ENCODE assay signal across 9 cellular contexts in genomic region chr7:35695987-35696386, GRCh38. TPM values are rescaled to one million over a fixed set of nuclear protein-coding genes. Genes with fewer than 3 reads are reported as not detected.
A peak's percentile ranks its signal among the peaks of the same experiment; 100 is the strongest.
DNase-seq lines count a peak whose midpoint lies in the region; ATAC-seq and TF ChIP-seq lines count a peak whose summit lies in the region.
"Had no signal": no experiment of that assay in that cellular context is flagged by ENCODE, and none has a peak within 500 bp of the region (broad histone marks: within the 10 kb centered on the region; RNA-seq: fewer than 3 reads in every experiment).

No MANE protein-coding gene starts in this region.

- peaks cover 0 to 34% (median 17%) of the 10 kb centered on the region in 4 donors for H3K4me1 ChIP-seq in right lobe of liver
- H3K4me1 ChIP-seq in tibial artery: peaks cover 0 to 42% (median 24%) of the 10 kb centered on the region in 4 donors

- H3K9me3 ChIP-seq in right lobe of liver (no peaks in the 10 kb centered on the region), tibial artery (no peaks in the 10 kb centered on the region)

- H3K27ac ChIP-seq in right lobe of liver (peak overlapping the region in 1 of 3 donors; percentile 98), tibial artery (no peak overlapping the region)

- H3K4me3 ChIP-seq in right lobe of liver: peak overlapping the region in 2 of 3 donors; percentile 96
- H3K4me3 ChIP-seq in tibial artery: peak overlapping the region; percentile 87 to 89

- H3K4me1 Mint-ChIP-seq in activated T-cell treated with anti-CD3 and anti-CD28 coated beads, Interleukin-2, amount 50 U/mL, for 72 hours (ENCODE audit: low read depth): peaks cover 64% of the 10 kb centered on the region
- peaks cover 33% of the 10 kb centered on the region for H3K4me1 Mint-ChIP-seq in activated naive CD8-positive, alpha-beta T cell treated with anti-CD3 and anti-CD28 coated beads, Interleukin-2, amount 10 ng/mL, durations not matched to agents 7 days and 5 days

- peaks cover 0 to 2% of the 10 kb centered on the region in 2 donors for H3K9me3 Mint-ChIP-seq in activated T-cell treated with anti-CD3 and anti-CD28 coated beads, Interleukin-2, amount 50 U/mL, for 72 hours
- no peaks in the 10 kb centered on the region for H3K9me3 Mint-ChIP-seq in activated naive CD8-positive, alpha-beta T cell treated with anti-CD3 and anti-CD28 coated beads, Interleukin-2, amount 10 ng/mL, durations not matched to agents 7 days and 5 days

- POLR2A ChIA-PET in activated naive CD8-positive, alpha-beta T cell treated with anti-CD3 and anti-CD28 coated beads, Interleukin-2, amount 10 ng/mL, durations not matched to agents 7 days and 5 days (lab: Charles Lee): interaction anchor here (0.9 to 7.6 kb wide), 9 partner anchors 8 to 116 kb away, joined by 3 to 76 read pairs (median 11); partner anchors contain the start of gene SEPTIN7

- H3K27me3 ChIP-seq in right lobe of liver: no peaks in the 10 kb centered on the region
- H3K27me3 ChIP-seq in tibial artery: no peaks in the 10 kb centered on the region

- no peak for DNase-seq in activated T-cell treated with anti-CD3 and anti-CD28 coated beads, Interleukin-2, amount 50 U/mL, for 72 hours
- DNase-seq in activated T-cell treated with anti-CD3 and anti-CD28 coated beads for 4 hours: no peak
- no peak for DNase-seq in activated naive CD8-positive, alpha-beta T cell treated with anti-CD3 and anti-CD28 coated beads, Interleukin-2, amount 10 ng/mL, durations not matched to agents 7 days and 5 days
- no peak for DNase-seq in right lobe of liver
- no peak for DNase-seq in tibial artery
- DNase-seq in stimulated activated CD4-positive, alpha-beta T cell treated with anti-CD3 and anti-CD28 coated beads, Interleukin-4, amount 100 ng/mL, for 24 hours: no peak
- no peak for DNase-seq in stimulated activated CD4-positive, alpha-beta T cell treated with anti-CD3 and anti-CD28 coated beads, Interleukin-4, amount 100 ng/mL, for 1 hour
- DNase-seq: effector CD4-positive, alpha-beta T cell had no signal

- H3K36me3 ChIP-seq in right lobe of liver (no peaks in the 10 kb centered on the region), tibial artery (peaks cover 0 to 6% (median 0%) of the 10 kb centered on the region in 3 donors)

- ATAC-seq in activated T-cell treated with anti-CD3 and anti-CD28 coated beads, Interleukin-2, amount 50 U/mL, for 72 hours (replicated peaks in 1 of 2): no peak
- no peak for ATAC-seq in activated naive CD8-positive, alpha-beta T cell treated with anti-CD3 and anti-CD28 coated beads, Interleukin-2, amount 10 ng/mL, durations not matched to agents 7 days and 5 days (ENCODE audit: low read depth)
- ATAC-seq in right lobe of liver (no peak), GM21515 (IDR thresholded peaks at IDR 0.05; ENCODE audit: unreplicated experiment) (no peak)

- peak overlapping the region; percentile 88 to 97 for H3K4me3 Mint-ChIP-seq in activated T-cell treated with anti-CD3 and anti-CD28 coated beads, Interleukin-2, amount 50 U/mL, for 72 hours
- peak overlapping the region; percentile 95 for H3K4me3 Mint-ChIP-seq in activated naive CD8-positive, alpha-beta T cell treated with anti-CD3 and anti-CD28 coated beads, Interleukin-2, amount 10 ng/mL, durations not matched to agents 7 days and 5 days

- intact Hi-C loops in right lobe of liver (cut with DNase I) (no loop called here), tibial artery (cut with DNase I; ENCODE audit: low total_unique reads) (no loop called here)

- H3K27ac Mint-ChIP-seq in activated T-cell treated with anti-CD3 and anti-CD28 coated beads, Interleukin-2, amount 50 U/mL, for 72 hours: peak overlapping the region; percentile 90
- H3K27ac Mint-ChIP-seq in activated naive CD8-positive, alpha-beta T cell treated with anti-CD3 and anti-CD28 coated beads, Interleukin-2, amount 10 ng/mL, durations not matched to agents 7 days and 5 days: peak overlapping the region; percentile 97

- H3K36me3 Mint-ChIP-seq in activated T-cell treated with anti-CD3 and anti-CD28 coated beads, Interleukin-2, amount 50 U/mL, for 72 hours (ENCODE audit: insufficient read depth in 2 of 2): peaks cover 14 to 15% of the 10 kb centered on the region in 2 donors
- H3K36me3 Mint-ChIP-seq in activated naive CD8-positive, alpha-beta T cell treated with anti-CD3 and anti-CD28 coated beads, Interleukin-2, amount 10 ng/mL, durations not matched to agents 7 days and 5 days: peaks cover 15% of the 10 kb centered on the region

- H3K27me3 Mint-ChIP-seq in activated T-cell treated with anti-CD3 and anti-CD28 coated beads, Interleukin-2, amount 50 U/mL, for 72 hours (ENCODE audit: low read depth): no peaks in the 10 kb centered on the region
- H3K27me3 Mint-ChIP-seq in activated naive CD8-positive, alpha-beta T cell treated with anti-CD3 and anti-CD28 coated beads, Interleukin-2, amount 10 ng/mL, durations not matched to agents 7 days and 5 days: no peaks in the 10 kb centered on the region

- TF ChIP-seq POLR2A in right lobe of liver (IDR thresholded peaks at IDR 0.05): no peak

- no CpG with 5 or more reads among the region's 7 CpGs for WGBS in right lobe of liver (ENCODE audit: insufficient coverage, low coverage, low lambda C conversion rate, missing lambda C conversion rate)

- TF ChIP-seq CTCF in right lobe of liver (IDR thresholded peaks at IDR 0.05): no peak
- TF ChIP-seq CTCF in tibial artery (IDR thresholded peaks at IDR 0.05): no peak

RNA-seq across cellular contexts. Expression of gene HERPUD2, which starts 1.1 kb away (rescaled TPM):
- total RNA-seq in activated T-cell treated with anti-CD3 and anti-CD28 coated beads, Interleukin-2, amount 50 U/mL, for 72 hours: 10 to 100 TPM; 37.5 to 40.4 TPM
- total RNA-seq in activated naive CD8-positive, alpha-beta T cell treated with anti-CD3 and anti-CD28 coated beads, Interleukin-2, amount 10 ng/mL, durations not matched to agents 7 days and 5 days: 10 to 100 TPM; 48.5 to 55.6 TPM
- total RNA-seq in right lobe of liver: 10 to 100 TPM; 15.4 to 26.7 (median 20.6) TPM
